1 cellular context compared by ENCODE assay signal in the genomic region with DNA sequence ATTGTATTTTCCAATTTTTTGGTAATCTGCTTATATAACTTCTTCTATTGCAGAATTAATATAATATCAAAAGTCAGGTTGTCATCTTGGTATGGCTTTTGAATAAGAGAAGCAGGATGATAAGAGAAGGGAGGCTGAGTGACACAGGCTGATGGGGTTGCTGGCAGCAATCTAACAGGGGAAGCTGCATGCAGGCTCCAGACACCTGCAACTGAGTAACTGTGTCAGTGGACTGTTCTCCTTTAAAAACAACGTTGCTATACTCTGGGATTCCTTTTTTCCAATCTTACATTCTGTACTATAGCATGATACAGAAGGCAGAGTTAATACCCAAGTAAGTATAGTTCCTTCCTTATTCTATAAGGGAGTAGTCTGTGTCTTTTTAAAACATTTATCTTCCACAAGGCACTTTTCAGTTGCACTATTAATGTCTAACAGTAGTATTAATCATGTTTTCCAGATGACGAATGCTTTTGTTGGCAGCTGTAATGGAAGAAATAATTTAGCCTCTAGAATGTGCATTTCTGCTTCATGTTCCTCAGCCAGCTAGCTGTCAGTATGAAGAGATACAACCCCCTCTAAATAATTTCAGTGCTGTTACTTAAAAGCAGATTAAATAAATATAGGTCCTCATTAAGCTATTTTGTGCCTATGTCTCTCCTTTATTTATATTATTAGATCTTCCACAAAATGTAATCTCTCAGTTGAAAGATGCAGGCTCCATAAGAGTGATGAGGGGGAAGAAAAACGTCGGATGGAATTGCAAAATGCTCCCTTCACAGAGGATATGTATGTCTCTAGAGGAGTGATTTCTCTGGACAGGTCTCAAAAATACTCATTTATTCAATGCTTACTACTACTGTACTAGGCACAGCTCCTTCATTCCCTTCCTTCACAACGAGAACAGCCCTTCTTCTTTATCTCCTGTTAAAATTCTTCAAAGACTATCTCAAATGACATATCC.
TF ChIP-seq lines count a peak whose summit lies in the region.

No MANE protein-coding gene starts in this region.

TF ChIP-seq in SK-N-SH, 30 proteins besides CTCF, POLR2A, EP300 and RAD21 (continued from another document):
- peak; percentile 86; the same call in 1 of the 2 replicates for TF ChIP-seq POLR2AphosphoS5 (IDR thresholded peaks at IDR 0.05; ENCODE audit: low read depth, low read length)
- TF ChIP-seq, protein P1, sequence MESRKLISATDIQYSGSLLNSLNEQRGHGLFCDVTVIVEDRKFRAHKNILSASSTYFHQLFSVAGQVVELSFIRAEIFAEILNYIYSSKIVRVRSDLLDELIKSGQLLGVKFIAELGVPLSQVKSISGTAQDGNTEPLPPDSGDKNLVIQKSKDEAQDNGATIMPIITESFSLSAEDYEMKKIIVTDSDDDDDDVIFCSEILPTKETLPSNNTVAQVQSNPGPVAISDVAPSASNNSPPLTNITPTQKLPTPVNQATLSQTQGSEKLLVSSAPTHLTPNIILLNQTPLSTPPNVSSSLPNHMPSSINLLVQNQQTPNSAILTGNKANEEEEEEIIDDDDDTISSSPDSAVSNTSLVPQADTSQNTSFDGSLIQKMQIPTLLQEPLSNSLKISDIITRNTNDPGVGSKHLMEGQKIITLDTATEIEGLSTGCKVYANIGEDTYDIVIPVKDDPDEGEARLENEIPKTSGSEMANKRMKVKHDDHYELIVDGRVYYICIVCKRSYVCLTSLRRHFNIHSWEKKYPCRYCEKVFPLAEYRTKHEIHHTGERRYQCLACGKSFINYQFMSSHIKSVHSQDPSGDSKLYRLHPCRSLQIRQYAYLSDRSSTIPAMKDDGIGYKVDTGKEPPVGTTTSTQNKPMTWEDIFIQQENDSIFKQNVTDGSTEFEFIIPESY (IDR thresholded peaks at IDR 0.05; ENCODE audit: borderline replicate concordance, low read depth): 0 out of 2 replicates have a peak, but pooled peaks have one; percentile 34
